In the genomic region with DNA sequence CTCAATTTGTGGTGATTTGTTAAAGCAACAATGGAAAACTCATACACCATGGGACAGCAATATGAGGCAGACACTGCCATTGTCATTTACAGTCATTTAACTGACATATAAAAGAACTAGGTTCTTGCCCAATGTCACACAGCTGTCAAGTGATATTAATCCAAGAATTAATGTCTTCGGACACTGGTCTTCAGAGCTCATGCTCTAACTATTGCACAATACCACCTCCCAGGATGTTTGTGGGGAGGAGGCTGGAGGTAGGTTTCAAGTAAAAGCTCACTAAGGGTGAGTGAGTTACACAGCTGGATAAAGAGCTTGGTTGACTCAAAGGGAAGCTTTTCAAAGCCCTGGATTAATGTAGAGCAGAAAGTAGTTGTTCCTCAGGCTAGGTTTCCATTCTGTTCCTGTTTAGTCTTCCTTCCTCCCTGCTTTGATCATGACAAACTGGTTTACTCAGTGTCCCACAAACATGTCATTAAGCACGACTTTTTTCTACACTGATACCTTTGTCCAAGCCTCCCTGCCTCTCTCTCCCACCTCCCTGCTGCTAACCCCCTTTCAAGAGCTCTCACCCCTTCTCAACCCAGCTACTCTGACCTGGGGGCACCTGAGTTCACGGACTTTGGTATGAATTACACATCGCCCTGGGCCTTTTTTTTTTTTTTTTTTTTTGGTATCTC, we compare ENCODE assay signal across 1 cellular context.
TF ChIP-seq lines count a peak whose summit lies in the region.

No MANE protein-coding gene starts in this region.

TF ChIP-seq in HepG2, 621 proteins besides CTCF, POLR2A, EP300 and RAD21 (continued from another document and continues in another):
- TF ChIP-seq, protein P1, sequence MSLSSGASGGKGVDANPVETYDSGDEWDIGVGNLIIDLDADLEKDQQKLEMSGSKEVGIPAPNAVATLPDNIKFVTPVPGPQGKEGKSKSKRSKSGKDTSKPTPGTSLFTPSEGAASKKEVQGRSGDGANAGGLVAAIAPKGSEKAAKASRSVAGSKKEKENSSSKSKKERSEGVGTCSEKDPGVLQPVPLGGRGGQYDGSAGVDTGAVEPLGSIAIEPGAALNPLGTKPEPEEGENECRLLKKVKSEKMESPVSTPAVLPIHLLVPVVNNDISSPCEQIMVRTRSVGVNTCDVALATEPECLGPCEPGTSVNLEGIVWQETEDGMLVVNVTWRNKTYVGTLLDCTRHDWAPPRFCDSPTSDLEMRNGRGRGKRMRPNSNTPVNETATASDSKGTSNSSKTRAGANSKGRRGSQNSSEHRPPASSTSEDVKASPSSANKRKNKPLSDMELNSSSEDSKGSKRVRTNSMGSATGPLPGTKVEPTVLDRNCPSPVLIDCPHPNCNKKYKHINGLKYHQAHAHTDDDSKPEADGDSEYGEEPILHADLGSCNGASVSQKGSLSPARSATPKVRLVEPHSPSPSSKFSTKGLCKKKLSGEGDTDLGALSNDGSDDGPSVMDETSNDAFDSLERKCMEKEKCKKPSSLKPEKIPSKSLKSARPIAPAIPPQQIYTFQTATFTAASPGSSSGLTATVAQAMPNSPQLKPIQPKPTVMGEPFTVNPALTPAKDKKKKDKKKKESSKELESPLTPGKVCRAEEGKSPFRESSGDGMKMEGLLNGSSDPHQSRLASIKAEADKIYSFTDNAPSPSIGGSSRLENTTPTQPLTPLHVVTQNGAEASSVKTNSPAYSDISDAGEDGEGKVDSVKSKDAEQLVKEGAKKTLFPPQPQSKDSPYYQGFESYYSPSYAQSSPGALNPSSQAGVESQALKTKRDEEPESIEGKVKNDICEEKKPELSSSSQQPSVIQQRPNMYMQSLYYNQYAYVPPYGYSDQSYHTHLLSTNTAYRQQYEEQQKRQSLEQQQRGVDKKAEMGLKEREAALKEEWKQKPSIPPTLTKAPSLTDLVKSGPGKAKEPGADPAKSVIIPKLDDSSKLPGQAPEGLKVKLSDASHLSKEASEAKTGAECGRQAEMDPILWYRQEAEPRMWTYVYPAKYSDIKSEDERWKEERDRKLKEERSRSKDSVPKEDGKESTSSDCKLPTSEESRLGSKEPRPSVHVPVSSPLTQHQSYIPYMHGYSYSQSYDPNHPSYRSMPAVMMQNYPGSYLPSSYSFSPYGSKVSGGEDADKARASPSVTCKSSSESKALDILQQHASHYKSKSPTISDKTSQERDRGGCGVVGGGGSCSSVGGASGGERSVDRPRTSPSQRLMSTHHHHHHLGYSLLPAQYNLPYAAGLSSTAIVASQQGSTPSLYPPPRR (CRISPR knock-in tag; IDR thresholded peaks at IDR 0.05; ENCODE audit: borderline replicate concordance): 0 out of 2 replicates have a peak, but pooled peaks have one; percentile 17
- TF ChIP-seq ZNF556 (CRISPR knock-in tag; IDR thresholded peaks at IDR 0.05; ENCODE audit: borderline replicate concordance): no peak
- no peak for TF ChIP-seq SSRP1 (CRISPR knock-in tag; IDR thresholded peaks at IDR 0.05)
- TF ChIP-seq NFIC (IDR thresholded peaks at IDR 0.05; ENCODE audit: low read length): no peak
- TF ChIP-seq FOXA3 (CRISPR knock-in tag; IDR thresholded peaks at IDR 0.05): peak; percentile 36; the same call in 1 of the 2 replicates
- peak; percentile 58; the same call in 1 of the 2 replicates for TF ChIP-seq RXRA (CRISPR knock-in tag; IDR thresholded peaks at IDR 0.05)
- TF ChIP-seq, protein P2, sequence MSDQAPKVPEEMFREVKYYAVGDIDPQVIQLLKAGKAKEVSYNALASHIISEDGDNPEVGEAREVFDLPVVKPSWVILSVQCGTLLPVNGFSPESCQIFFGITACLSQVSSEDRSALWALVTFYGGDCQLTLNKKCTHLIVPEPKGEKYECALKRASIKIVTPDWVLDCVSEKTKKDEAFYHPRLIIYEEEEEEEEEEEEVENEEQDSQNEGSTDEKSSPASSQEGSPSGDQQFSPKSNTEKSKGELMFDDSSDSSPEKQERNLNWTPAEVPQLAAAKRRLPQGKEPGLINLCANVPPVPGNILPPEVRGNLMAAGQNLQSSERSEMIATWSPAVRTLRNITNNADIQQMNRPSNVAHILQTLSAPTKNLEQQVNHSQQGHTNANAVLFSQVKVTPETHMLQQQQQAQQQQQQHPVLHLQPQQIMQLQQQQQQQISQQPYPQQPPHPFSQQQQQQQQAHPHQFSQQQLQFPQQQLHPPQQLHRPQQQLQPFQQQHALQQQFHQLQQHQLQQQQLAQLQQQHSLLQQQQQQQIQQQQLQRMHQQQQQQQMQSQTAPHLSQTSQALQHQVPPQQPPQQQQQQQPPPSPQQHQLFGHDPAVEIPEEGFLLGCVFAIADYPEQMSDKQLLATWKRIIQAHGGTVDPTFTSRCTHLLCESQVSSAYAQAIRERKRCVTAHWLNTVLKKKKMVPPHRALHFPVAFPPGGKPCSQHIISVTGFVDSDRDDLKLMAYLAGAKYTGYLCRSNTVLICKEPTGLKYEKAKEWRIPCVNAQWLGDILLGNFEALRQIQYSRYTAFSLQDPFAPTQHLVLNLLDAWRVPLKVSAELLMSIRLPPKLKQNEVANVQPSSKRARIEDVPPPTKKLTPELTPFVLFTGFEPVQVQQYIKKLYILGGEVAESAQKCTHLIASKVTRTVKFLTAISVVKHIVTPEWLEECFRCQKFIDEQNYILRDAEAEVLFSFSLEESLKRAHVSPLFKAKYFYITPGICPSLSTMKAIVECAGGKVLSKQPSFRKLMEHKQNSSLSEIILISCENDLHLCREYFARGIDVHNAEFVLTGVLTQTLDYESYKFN (CRISPR knock-in tag; conservative IDR thresholded peaks at IDR 0.05): peak; percentile 54
- no peak for TF ChIP-seq TBX2 (CRISPR knock-in tag; IDR thresholded peaks at IDR 0.05; ENCODE audit: borderline replicate concordance)
- no peak for TF ChIP-seq HMGA1 (CRISPR knock-in tag; conservative IDR thresholded peaks at IDR 0.05)
- no peak for TF ChIP-seq ZNF747 (CRISPR knock-in tag; IDR thresholded peaks at IDR 0.05; ENCODE audit: borderline replicate concordance)
- no peak for TF ChIP-seq SMAD3 (CRISPR knock-in tag; IDR thresholded peaks at IDR 0.05)
- TF ChIP-seq ZNF337 (CRISPR knock-in tag; IDR thresholded peaks at IDR 0.05; ENCODE audit: borderline replicate concordance, low read depth): no peak
- no peak for TF ChIP-seq ZNF12 (CRISPR knock-in tag; IDR thresholded peaks at IDR 0.05)
- no peak for TF ChIP-seq RFXANK (CRISPR knock-in tag; IDR thresholded peaks at IDR 0.05)
- TF ChIP-seq NFKBIZ (CRISPR knock-in tag; IDR thresholded peaks at IDR 0.05): no peak
- peak; percentile 60; the same call in 1 of the 2 replicates for TF ChIP-seq MIER3 (CRISPR knock-in tag; IDR thresholded peaks at IDR 0.05; ENCODE audit: borderline replicate concordance)
- no peak for TF ChIP-seq MBNL3 (CRISPR knock-in tag; conservative IDR thresholded peaks at IDR 0.05)
- TF ChIP-seq BRCA1 (CRISPR knock-in tag; IDR thresholded peaks at IDR 0.05): no peak
- no peak for TF ChIP-seq MXI1 (IDR thresholded peaks at IDR 0.05; ENCODE audit: borderline replicate concordance, low read depth, low read length)
- TF ChIP-seq, protein P3, sequence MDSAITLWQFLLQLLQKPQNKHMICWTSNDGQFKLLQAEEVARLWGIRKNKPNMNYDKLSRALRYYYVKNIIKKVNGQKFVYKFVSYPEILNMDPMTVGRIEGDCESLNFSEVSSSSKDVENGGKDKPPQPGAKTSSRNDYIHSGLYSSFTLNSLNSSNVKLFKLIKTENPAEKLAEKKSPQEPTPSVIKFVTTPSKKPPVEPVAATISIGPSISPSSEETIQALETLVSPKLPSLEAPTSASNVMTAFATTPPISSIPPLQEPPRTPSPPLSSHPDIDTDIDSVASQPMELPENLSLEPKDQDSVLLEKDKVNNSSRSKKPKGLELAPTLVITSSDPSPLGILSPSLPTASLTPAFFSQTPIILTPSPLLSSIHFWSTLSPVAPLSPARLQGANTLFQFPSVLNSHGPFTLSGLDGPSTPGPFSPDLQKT (CRISPR knock-in tag; IDR thresholded peaks at IDR 0.05; ENCODE audit: borderline replicate concordance): no peak
- no peak for TF ChIP-seq CC2D1A (CRISPR knock-in tag; IDR thresholded peaks at IDR 0.05)
- no peak for TF ChIP-seq ZNF75D (CRISPR knock-in tag; IDR thresholded peaks at IDR 0.05; ENCODE audit: borderline replicate concordance)
- no peak for TF ChIP-seq EZH2 (conservative IDR thresholded peaks at IDR 0.05; ENCODE audit: low read depth, low read length)
- TF ChIP-seq MXD4 (CRISPR knock-in tag; IDR thresholded peaks at IDR 0.05): no peak
- TF ChIP-seq DNMT1 (CRISPR knock-in tag; IDR thresholded peaks at IDR 0.05): no peak
- no peak for TF ChIP-seq ZNF296 (CRISPR knock-in tag; conservative IDR thresholded peaks at IDR 0.05)
- TF ChIP-seq, protein P4, sequence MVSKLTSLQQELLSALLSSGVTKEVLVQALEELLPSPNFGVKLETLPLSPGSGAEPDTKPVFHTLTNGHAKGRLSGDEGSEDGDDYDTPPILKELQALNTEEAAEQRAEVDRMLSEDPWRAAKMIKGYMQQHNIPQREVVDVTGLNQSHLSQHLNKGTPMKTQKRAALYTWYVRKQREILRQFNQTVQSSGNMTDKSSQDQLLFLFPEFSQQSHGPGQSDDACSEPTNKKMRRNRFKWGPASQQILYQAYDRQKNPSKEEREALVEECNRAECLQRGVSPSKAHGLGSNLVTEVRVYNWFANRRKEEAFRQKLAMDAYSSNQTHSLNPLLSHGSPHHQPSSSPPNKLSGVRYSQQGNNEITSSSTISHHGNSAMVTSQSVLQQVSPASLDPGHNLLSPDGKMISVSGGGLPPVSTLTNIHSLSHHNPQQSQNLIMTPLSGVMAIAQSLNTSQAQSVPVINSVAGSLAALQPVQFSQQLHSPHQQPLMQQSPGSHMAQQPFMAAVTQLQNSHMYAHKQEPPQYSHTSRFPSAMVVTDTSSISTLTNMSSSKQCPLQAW (CRISPR knock-in tag; IDR thresholded peaks at IDR 0.05): no peak
- TF ChIP-seq PHF5A (CRISPR knock-in tag; IDR thresholded peaks at IDR 0.05; ENCODE audit: low read depth, unreplicated experiment): no peak
- no peak for TF ChIP-seq NFYC (CRISPR knock-in tag; IDR thresholded peaks at IDR 0.05)
- no peak for TF ChIP-seq HOXA9 (CRISPR knock-in tag; IDR thresholded peaks at IDR 0.05; ENCODE audit: borderline replicate concordance)
- no peak for TF ChIP-seq ZNF567 (CRISPR knock-in tag; IDR thresholded peaks at IDR 0.05; ENCODE audit: borderline replicate concordance)
- TF ChIP-seq CHCHD3 (CRISPR knock-in tag; IDR thresholded peaks at IDR 0.05): no peak
- no peak for TF ChIP-seq ZBTB21 (CRISPR knock-in tag; IDR thresholded peaks at IDR 0.05)
- TF ChIP-seq, protein P5, sequence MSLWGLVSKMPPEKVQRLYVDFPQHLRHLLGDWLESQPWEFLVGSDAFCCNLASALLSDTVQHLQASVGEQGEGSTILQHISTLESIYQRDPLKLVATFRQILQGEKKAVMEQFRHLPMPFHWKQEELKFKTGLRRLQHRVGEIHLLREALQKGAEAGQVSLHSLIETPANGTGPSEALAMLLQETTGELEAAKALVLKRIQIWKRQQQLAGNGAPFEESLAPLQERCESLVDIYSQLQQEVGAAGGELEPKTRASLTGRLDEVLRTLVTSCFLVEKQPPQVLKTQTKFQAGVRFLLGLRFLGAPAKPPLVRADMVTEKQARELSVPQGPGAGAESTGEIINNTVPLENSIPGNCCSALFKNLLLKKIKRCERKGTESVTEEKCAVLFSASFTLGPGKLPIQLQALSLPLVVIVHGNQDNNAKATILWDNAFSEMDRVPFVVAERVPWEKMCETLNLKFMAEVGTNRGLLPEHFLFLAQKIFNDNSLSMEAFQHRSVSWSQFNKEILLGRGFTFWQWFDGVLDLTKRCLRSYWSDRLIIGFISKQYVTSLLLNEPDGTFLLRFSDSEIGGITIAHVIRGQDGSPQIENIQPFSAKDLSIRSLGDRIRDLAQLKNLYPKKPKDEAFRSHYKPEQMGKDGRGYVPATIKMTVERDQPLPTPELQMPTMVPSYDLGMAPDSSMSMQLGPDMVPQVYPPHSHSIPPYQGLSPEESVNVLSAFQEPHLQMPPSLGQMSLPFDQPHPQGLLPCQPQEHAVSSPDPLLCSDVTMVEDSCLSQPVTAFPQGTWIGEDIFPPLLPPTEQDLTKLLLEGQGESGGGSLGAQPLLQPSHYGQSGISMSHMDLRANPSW (CRISPR knock-in tag; IDR thresholded peaks at IDR 0.05; ENCODE audit: borderline replicate concordance): no peak
- TF ChIP-seq EED (CRISPR knock-in tag; IDR thresholded peaks at IDR 0.05): no peak
- no peak for TF ChIP-seq ZKSCAN1 (IDR thresholded peaks at IDR 0.05; ENCODE audit: low read length)
- TF ChIP-seq ZFP82 (CRISPR knock-in tag; IDR thresholded peaks at IDR 0.05; ENCODE audit: borderline replicate concordance): no peak
- peak; percentile 62; the same call in 1 of the 2 replicates for TF ChIP-seq NCOR1 (IDR thresholded peaks at IDR 0.05; ENCODE audit: borderline replicate concordance, low read length)
- TF ChIP-seq SP5 (CRISPR knock-in tag; IDR thresholded peaks at IDR 0.05; ENCODE audit: borderline replicate concordance, low read depth): 0 out of 2 replicates have a peak, but pooled peaks have one; percentile 14
- no peak for TF ChIP-seq NR2C2 (CRISPR knock-in tag; IDR thresholded peaks at IDR 0.05; ENCODE audit: borderline replicate concordance)
- TF ChIP-seq TEAD3 (CRISPR knock-in tag; optimal IDR thresholded peaks at IDR 0.05; ENCODE audit: borderline replicate concordance): no peak
- TF ChIP-seq ZNF432 (CRISPR knock-in tag; IDR thresholded peaks at IDR 0.05; ENCODE audit: borderline replicate concordance): no peak
- no peak for TF ChIP-seq RORA (CRISPR knock-in tag; IDR thresholded peaks at IDR 0.05)
- TF ChIP-seq, protein P6, sequence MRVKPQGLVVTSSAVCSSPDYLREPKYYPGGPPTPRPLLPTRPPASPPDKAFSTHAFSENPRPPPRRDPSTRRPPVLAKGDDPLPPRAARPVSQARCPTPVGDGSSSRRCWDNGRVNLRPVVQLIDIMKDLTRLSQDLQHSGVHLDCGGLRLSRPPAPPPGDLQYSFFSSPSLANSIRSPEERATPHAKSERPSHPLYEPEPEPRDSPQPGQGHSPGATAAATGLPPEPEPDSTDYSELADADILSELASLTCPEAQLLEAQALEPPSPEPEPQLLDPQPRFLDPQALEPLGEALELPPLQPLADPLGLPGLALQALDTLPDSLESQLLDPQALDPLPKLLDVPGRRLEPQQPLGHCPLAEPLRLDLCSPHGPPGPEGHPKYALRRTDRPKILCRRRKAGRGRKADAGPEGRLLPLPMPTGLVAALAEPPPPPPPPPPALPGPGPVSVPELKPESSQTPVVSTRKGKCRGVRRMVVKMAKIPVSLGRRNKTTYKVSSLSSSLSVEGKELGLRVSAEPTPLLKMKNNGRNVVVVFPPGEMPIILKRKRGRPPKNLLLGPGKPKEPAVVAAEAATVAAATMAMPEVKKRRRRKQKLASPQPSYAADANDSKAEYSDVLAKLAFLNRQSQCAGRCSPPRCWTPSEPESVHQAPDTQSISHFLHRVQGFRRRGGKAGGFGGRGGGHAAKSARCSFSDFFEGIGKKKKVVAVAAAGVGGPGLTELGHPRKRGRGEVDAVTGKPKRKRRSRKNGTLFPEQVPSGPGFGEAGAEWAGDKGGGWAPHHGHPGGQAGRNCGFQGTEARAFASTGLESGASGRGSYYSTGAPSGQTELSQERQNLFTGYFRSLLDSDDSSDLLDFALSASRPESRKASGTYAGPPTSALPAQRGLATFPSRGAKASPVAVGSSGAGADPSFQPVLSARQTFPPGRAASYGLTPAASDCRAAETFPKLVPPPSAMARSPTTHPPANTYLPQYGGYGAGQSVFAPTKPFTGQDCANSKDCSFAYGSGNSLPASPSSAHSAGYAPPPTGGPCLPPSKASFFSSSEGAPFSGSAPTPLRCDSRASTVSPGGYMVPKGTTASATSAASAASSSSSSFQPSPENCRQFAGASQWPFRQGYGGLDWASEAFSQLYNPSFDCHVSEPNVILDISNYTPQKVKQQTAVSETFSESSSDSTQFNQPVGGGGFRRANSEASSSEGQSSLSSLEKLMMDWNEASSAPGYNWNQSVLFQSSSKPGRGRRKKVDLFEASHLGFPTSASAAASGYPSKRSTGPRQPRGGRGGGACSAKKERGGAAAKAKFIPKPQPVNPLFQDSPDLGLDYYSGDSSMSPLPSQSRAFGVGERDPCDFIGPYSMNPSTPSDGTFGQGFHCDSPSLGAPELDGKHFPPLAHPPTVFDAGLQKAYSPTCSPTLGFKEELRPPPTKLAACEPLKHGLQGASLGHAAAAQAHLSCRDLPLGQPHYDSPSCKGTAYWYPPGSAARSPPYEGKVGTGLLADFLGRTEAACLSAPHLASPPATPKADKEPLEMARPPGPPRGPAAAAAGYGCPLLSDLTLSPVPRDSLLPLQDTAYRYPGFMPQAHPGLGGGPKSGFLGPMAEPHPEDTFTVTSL (CRISPR knock-in tag; IDR thresholded peaks at IDR 0.05; ENCODE audit: borderline replicate concordance): no peak
